ENCODE assay signal across 1 cellular context in genomic region chr11:64743591-64744543, GRCh38.
TF ChIP-seq lines count a peak whose summit lies in the region.

TSS of gene RASGRP2 (minus strand) at chr11:64744142. CDS start at chr11:64742866, 1,276 bp downstream.

TF ChIP-seq in K562, 482 proteins besides CTCF, POLR2A, EP300 and RAD21 (continued from another document and continues in another):
- TF ChIP-seq, protein P1, sequence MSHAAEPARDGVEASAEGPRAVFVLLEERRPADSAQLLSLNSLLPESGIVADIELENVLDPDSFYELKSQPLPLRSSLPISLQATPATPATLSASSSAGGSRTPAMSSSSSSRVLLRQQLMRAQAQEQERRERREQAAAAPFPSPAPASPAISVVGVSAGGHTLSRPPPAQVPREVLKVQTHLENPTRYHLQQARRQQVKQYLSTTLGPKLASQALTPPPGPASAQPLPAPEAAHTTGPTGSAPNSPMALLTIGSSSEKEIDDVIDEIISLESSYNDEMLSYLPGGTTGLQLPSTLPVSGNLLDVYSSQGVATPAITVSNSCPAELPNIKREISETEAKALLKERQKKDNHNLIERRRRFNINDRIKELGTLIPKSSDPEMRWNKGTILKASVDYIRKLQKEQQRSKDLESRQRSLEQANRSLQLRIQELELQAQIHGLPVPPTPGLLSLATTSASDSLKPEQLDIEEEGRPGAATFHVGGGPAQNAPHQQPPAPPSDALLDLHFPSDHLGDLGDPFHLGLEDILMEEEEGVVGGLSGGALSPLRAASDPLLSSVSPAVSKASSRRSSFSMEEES (CRISPR knock-in tag; IDR thresholded peaks at IDR 0.05), result no peak
- TF ChIP-seq, protein P2, sequence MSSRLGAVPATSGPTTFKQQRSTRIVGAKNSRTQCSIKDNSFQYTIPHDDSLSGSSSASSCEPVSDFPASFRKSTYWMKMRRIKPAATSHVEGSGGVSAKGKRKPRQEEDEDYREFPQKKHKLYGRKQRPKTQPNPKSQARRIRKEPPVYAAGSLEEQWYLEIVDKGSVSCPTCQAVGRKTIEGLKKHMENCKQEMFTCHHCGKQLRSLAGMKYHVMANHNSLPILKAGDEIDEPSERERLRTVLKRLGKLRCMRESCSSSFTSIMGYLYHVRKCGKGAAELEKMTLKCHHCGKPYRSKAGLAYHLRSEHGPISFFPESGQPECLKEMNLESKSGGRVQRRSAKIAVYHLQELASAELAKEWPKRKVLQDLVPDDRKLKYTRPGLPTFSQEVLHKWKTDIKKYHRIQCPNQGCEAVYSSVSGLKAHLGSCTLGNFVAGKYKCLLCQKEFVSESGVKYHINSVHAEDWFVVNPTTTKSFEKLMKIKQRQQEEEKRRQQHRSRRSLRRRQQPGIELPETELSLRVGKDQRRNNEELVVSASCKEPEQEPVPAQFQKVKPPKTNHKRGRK (tag; IDR thresholded peaks at IDR 0.05), result no peak
- TF ChIP-seq ZNF311 (CRISPR knock-in tag; IDR thresholded peaks at IDR 0.05), result no peak
- no peak for TF ChIP-seq ZNF23 (CRISPR knock-in tag; IDR thresholded peaks at IDR 0.05)
- no peak for TF ChIP-seq ZNF316 (IDR thresholded peaks at IDR 0.05)
- TF ChIP-seq, protein P3, sequence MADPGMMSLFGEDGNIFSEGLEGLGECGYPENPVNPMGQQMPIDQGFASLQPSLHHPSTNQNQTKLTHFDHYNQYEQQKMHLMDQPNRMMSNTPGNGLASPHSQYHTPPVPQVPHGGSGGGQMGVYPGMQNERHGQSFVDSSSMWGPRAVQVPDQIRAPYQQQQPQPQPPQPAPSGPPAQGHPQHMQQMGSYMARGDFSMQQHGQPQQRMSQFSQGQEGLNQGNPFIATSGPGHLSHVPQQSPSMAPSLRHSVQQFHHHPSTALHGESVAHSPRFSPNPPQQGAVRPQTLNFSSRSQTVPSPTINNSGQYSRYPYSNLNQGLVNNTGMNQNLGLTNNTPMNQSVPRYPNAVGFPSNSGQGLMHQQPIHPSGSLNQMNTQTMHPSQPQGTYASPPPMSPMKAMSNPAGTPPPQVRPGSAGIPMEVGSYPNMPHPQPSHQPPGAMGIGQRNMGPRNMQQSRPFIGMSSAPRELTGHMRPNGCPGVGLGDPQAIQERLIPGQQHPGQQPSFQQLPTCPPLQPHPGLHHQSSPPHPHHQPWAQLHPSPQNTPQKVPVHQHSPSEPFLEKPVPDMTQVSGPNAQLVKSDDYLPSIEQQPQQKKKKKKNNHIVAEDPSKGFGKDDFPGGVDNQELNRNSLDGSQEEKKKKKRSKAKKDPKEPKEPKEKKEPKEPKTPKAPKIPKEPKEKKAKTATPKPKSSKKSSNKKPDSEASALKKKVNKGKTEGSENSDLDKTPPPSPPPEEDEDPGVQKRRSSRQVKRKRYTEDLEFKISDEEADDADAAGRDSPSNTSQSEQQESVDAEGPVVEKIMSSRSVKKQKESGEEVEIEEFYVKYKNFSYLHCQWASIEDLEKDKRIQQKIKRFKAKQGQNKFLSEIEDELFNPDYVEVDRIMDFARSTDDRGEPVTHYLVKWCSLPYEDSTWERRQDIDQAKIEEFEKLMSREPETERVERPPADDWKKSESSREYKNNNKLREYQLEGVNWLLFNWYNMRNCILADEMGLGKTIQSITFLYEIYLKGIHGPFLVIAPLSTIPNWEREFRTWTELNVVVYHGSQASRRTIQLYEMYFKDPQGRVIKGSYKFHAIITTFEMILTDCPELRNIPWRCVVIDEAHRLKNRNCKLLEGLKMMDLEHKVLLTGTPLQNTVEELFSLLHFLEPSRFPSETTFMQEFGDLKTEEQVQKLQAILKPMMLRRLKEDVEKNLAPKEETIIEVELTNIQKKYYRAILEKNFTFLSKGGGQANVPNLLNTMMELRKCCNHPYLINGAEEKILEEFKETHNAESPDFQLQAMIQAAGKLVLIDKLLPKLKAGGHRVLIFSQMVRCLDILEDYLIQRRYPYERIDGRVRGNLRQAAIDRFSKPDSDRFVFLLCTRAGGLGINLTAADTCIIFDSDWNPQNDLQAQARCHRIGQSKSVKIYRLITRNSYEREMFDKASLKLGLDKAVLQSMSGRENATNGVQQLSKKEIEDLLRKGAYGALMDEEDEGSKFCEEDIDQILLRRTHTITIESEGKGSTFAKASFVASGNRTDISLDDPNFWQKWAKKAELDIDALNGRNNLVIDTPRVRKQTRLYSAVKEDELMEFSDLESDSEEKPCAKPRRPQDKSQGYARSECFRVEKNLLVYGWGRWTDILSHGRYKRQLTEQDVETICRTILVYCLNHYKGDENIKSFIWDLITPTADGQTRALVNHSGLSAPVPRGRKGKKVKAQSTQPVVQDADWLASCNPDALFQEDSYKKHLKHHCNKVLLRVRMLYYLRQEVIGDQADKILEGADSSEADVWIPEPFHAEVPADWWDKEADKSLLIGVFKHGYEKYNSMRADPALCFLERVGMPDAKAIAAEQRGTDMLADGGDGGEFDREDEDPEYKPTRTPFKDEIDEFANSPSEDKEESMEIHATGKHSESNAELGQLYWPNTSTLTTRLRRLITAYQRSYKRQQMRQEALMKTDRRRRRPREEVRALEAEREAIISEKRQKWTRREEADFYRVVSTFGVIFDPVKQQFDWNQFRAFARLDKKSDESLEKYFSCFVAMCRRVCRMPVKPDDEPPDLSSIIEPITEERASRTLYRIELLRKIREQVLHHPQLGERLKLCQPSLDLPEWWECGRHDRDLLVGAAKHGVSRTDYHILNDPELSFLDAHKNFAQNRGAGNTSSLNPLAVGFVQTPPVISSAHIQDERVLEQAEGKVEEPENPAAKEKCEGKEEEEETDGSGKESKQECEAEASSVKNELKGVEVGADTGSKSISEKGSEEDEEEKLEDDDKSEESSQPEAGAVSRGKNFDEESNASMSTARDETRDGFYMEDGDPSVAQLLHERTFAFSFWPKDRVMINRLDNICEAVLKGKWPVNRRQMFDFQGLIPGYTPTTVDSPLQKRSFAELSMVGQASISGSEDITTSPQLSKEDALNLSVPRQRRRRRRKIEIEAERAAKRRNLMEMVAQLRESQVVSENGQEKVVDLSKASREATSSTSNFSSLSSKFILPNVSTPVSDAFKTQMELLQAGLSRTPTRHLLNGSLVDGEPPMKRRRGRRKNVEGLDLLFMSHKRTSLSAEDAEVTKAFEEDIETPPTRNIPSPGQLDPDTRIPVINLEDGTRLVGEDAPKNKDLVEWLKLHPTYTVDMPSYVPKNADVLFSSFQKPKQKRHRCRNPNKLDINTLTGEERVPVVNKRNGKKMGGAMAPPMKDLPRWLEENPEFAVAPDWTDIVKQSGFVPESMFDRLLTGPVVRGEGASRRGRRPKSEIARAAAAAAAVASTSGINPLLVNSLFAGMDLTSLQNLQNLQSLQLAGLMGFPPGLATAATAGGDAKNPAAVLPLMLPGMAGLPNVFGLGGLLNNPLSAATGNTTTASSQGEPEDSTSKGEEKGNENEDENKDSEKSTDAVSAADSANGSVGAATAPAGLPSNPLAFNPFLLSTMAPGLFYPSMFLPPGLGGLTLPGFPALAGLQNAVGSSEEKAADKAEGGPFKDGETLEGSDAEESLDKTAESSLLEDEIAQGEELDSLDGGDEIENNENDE (IDR thresholded peaks at IDR 0.05; ENCODE audit: low read depth, low read length), result no peak
- no peak for TF ChIP-seq MIER1 (IDR thresholded peaks at IDR 0.05; ENCODE audit: low read depth)
- TF ChIP-seq NBN (IDR thresholded peaks at IDR 0.05; ENCODE audit: low read depth), result no peak
- no peak for TF ChIP-seq HNRNPL (IDR thresholded peaks at IDR 0.05; ENCODE audit: low read depth, low read length)
- peak; percentile 75; the same call in 1 of the 2 replicates for TF ChIP-seq MTA3 (IDR thresholded peaks at IDR 0.05; ENCODE audit: borderline replicate concordance)
- TF ChIP-seq, protein P4, sequence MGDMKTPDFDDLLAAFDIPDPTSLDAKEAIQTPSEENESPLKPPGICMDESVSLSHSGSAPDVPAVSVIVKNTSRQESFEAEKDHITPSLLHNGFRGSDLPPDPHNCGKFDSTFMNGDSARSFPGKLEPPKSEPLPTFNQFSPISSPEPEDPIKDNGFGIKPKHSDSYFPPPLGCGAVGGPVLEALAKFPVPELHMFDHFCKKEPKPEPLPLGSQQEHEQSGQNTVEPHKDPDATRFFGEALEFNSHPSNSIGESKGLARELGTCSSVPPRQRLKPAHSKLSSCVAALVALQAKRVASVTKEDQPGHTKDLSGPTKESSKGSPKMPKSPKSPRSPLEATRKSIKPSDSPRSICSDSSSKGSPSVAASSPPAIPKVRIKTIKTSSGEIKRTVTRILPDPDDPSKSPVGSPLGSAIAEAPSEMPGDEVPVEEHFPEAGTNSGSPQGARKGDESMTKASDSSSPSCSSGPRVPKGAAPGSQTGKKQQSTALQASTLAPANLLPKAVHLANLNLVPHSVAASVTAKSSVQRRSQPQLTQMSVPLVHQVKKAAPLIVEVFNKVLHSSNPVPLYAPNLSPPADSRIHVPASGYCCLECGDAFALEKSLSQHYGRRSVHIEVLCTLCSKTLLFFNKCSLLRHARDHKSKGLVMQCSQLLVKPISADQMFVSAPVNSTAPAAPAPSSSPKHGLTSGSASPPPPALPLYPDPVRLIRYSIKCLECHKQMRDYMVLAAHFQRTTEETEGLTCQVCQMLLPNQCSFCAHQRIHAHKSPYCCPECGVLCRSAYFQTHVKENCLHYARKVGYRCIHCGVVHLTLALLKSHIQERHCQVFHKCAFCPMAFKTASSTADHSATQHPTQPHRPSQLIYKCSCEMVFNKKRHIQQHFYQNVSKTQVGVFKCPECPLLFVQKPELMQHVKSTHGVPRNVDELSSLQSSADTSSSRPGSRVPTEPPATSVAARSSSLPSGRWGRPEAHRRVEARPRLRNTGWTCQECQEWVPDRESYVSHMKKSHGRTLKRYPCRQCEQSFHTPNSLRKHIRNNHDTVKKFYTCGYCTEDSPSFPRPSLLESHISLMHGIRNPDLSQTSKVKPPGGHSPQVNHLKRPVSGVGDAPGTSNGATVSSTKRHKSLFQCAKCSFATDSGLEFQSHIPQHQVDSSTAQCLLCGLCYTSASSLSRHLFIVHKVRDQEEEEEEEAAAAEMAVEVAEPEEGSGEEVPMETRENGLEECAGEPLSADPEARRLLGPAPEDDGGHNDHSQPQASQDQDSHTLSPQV (IDR thresholded peaks at IDR 0.05), result no peak
- no peak for TF ChIP-seq ZNF184 (CRISPR knock-in tag; IDR thresholded peaks at IDR 0.05)
- TF ChIP-seq HES1 (IDR thresholded peaks at IDR 0.05; ENCODE audit: low read depth), result no peak
- peak; percentile 45; the same call in 1 of the 2 replicates for TF ChIP-seq SIN3B (IDR thresholded peaks at IDR 0.05; ENCODE audit: low read depth)
- no peak for TF ChIP-seq NCOR1 (IDR thresholded peaks at IDR 0.05)
- TF ChIP-seq TAL1 (IDR thresholded peaks at IDR 0.05), result no peak
- TF ChIP-seq SIN3A (IDR thresholded peaks at IDR 0.05; ENCODE audit: borderline replicate concordance in 2 of 2, control insufficient read depth in 1 of 2, low read depth in 2 of 2, low read length in 2 of 2), result peak; percentile 46 to 74; a peak in 2 of 4 replicates
- TF ChIP-seq CCAR2 (IDR thresholded peaks at IDR 0.05; ENCODE audit: low read depth, low read length), result no peak
- no peak for TF ChIP-seq ZNF436 (CRISPR knock-in tag; IDR thresholded peaks at IDR 0.05)
- peak; percentile 40; the same call in 1 of the 2 replicates for TF ChIP-seq ZNF212 (CRISPR knock-in tag; IDR thresholded peaks at IDR 0.05)
- TF ChIP-seq, protein P5, sequence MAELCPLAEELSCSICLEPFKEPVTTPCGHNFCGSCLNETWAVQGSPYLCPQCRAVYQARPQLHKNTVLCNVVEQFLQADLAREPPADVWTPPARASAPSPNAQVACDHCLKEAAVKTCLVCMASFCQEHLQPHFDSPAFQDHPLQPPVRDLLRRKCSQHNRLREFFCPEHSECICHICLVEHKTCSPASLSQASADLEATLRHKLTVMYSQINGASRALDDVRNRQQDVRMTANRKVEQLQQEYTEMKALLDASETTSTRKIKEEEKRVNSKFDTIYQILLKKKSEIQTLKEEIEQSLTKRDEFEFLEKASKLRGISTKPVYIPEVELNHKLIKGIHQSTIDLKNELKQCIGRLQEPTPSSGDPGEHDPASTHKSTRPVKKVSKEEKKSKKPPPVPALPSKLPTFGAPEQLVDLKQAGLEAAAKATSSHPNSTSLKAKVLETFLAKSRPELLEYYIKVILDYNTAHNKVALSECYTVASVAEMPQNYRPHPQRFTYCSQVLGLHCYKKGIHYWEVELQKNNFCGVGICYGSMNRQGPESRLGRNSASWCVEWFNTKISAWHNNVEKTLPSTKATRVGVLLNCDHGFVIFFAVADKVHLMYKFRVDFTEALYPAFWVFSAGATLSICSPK (IDR thresholded peaks at IDR 0.05; ENCODE audit: borderline replicate concordance), result no peak
- TF ChIP-seq, protein P6, sequence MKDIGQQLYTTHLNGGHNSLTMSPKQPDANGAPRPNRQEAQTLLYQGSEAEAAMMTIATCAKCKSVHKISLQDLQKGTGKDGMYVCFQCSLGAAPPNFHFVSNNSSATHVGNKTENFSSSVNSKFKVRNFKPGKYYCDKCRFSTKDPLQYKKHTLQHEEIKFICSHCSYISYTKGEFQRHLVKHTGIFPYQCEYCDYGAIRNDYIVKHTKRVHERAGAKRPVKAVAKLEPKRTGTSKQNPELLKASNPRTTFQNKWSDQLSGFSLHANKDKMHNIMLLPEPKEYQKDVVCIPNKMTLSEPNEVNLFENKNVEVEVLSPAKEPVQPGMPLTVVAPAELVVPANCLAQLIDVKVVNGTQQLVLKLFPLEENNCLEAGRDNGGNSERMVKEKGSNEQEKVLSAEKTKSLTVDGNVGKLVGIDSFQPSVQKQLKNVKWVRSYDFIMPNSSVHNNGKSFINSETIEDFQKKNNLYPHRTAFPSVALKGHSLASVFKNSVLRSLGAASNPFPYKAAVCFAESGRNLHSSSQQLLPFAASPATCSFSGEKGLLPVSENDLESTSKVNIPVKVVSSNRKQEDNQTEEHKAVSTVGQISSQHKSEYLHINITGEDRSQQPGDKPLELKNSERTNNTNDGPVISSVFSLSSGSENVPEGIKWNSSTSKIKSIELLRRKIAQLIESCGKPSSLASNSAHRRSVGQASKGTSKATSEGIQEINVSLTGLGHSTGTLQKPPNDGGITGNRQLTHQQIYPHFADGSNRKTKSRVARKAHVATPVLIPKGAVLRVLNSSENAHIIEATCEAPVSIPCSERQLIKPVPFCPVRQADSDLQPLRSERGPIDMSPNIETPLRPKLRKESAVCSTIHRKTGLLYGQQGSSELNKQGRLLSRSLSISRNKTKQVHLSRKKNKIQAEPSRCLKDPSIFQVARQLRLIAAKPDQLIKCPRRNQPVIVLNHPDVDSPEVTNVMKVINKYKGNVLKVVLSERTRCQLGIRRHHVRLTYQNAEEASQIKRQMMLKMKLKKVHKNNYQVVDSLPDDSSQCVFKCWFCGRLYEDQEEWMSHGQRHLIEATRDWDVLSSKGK (CRISPR knock-in tag; IDR thresholded peaks at IDR 0.05), result no peak
- no peak for TF ChIP-seq ZBTB5 (IDR thresholded peaks at IDR 0.05)
- no peak for TF ChIP-seq KLF6 (CRISPR knock-in tag; IDR thresholded peaks at IDR 0.05; ENCODE audit: borderline replicate concordance)
